Comparison of ENCODE assay signal across 1 cellular context in the genomic region with DNA sequence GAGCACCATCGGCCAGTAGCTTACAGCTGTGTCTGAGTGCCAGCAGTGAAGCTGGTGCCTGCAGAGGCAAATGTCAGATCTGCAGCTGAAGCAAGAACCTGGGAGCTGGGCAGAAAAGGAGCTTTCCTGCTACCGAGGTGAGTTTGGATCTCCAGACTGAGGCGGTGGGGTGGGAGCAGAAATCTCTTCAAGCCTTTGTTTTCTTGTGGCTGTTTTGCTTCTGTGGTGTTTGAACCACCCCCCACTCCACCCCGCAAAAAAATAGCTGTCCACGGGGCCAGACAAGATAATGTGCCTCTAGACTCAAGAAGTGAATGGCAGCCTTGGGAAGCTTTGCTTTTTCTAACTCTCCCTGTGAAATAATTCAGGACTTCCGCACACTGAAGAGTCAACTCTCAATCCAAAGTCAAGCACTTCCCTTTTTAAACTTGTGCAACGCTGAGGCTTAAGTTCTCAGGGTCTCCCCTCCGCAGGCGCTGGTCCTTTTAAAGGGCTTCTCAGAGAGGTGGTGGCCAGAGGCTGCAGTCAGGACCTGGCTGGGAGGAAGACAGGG.
TF ChIP-seq lines count a peak whose summit lies in the region.

No MANE protein-coding gene starts in this region.

TF ChIP-seq in GM23338, 12 proteins besides CTCF, POLR2A, EP300 and RAD21 (continued from another document):
- TF ChIP-seq, protein P1, sequence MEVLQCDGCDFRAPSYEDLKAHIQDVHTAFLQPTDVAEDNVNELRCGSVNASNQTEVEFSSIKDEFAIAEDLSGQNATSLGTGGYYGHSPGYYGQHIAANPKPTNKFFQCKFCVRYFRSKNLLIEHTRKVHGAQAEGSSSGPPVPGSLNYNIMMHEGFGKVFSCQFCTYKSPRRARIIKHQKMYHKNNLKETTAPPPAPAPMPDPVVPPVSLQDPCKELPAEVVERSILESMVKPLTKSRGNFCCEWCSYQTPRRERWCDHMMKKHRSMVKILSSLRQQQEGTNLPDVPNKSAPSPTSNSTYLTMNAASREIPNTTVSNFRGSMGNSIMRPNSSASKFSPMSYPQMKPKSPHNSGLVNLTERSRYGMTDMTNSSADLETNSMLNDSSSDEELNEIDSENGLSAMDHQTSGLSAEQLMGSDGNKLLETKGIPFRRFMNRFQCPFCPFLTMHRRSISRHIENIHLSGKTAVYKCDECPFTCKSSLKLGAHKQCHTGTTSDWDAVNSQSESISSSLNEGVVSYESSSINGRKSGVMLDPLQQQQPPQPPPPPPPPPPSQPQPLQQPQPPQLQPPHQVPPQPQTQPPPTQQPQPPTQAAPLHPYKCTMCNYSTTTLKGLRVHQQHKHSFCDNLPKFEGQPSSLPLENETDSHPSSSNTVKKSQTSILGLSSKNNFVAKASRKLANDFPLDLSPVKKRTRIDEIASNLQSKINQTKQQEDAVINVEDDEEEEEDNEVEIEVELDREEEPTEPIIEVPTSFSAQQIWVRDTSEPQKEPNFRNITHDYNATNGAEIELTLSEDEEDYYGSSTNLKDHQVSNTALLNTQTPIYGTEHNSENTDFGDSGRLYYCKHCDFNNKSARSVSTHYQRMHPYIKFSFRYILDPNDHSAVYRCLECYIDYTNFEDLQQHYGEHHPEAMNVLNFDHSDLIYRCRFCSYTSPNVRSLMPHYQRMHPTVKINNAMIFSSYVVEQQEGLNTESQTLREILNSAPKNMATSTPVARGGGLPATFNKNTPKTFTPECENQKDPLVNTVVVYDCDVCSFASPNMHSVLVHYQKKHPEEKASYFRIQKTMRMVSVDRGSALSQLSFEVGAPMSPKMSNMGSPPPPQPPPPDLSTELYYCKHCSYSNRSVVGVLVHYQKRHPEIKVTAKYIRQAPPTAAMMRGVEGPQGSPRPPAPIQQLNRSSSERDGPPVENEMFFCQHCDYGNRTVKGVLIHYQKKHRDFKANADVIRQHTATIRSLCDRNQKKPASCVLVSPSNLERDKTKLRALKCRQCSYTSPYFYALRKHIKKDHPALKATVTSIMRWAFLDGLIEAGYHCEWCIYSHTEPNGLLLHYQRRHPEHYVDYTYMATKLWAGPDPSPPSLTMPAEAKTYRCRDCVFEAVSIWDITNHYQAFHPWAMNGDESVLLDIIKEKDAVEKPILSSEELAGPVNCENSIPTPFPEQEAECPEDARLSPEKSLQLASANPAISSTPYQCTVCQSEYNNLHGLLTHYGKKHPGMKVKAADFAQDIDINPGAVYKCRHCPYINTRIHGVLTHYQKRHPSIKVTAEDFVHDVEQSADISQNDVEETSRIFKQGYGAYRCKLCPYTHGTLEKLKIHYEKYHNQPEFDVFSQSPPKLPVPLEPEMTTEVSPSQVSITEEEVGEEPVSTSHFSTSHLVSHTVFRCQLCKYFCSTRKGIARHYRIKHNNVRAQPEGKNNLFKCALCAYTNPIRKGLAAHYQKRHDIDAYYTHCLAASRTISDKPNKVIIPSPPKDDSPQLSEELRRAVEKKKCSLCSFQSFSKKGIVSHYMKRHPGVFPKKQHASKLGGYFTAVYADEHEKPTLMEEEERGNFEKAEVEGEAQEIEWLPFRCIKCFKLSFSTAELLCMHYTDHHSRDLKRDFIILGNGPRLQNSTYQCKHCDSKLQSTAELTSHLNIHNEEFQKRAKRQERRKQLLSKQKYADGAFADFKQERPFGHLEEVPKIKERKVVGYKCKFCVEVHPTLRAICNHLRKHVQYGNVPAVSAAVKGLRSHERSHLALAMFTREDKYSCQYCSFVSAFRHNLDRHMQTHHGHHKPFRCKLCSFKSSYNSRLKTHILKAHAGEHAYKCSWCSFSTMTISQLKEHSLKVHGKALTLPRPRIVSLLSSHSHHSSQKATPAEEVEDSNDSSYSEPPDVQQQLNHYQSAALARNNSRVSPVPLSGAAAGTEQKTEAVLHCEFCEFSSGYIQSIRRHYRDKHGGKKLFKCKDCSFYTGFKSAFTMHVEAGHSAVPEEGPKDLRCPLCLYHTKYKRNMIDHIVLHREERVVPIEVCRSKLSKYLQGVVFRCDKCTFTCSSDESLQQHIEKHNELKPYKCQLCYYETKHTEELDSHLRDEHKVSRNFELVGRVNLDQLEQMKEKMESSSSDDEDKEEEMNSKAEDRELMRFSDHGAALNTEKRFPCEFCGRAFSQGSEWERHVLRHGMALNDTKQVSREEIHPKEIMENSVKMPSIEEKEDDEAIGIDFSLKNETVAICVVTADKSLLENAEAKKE (CRISPR knock-in tag; IDR thresholded peaks at IDR 0.05), result no peak
